1 cellular context compared by ENCODE assay signal in the genomic region with DNA sequence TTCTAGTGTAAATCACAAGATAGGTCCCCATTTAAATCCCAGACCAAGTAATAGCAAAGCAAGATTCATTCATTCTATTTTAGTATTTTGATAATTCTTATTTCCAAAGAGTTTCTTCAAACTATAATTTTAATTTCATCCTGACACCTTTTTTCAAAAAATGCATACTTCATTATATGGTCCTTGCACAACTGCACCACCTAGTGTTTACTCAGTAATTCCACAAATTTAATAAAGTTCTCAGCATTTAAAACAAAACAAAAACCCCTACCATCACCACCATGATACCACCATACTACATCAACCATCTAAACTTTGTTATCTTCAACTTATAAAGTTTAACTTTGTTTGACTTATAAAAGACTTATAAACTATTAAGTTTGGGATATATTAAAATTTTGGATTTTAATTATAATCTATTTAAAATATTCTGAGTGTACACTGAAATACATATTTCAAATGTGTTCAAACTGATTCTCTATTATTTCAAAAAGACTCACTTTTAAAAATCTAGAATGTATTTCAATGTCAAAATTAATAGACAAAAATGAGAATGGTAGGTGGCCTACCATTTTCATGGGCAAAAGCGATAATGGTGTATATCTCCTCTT.
TF ChIP-seq lines count a peak whose summit lies in the region.

No MANE protein-coding gene starts in this region.

TF ChIP-seq in SK-N-SH treated with all-trans-retinoic acid at 6 μM for 48 hours, 23 proteins besides CTCF, POLR2A, EP300 and RAD21 (continued from another document):
- TF ChIP-seq, protein P1, sequence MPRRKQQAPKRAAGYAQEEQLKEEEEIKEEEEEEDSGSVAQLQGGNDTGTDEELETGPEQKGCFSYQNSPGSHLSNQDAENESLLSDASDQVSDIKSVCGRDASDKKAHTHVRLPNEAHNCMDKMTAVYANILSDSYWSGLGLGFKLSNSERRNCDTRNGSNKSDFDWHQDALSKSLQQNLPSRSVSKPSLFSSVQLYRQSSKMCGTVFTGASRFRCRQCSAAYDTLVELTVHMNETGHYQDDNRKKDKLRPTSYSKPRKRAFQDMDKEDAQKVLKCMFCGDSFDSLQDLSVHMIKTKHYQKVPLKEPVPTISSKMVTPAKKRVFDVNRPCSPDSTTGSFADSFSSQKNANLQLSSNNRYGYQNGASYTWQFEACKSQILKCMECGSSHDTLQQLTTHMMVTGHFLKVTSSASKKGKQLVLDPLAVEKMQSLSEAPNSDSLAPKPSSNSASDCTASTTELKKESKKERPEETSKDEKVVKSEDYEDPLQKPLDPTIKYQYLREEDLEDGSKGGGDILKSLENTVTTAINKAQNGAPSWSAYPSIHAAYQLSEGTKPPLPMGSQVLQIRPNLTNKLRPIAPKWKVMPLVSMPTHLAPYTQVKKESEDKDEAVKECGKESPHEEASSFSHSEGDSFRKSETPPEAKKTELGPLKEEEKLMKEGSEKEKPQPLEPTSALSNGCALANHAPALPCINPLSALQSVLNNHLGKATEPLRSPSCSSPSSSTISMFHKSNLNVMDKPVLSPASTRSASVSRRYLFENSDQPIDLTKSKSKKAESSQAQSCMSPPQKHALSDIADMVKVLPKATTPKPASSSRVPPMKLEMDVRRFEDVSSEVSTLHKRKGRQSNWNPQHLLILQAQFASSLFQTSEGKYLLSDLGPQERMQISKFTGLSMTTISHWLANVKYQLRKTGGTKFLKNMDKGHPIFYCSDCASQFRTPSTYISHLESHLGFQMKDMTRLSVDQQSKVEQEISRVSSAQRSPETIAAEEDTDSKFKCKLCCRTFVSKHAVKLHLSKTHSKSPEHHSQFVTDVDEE (CRISPR knock-in tag; IDR thresholded peaks at IDR 0.05): no peak
- no peak for TF ChIP-seq RARB (CRISPR knock-in tag; IDR thresholded peaks at IDR 0.05)
- no peak for TF ChIP-seq PPARA (CRISPR knock-in tag; IDR thresholded peaks at IDR 0.05; ENCODE audit: borderline replicate concordance)
- TF ChIP-seq TCF4 (CRISPR knock-in tag; IDR thresholded peaks at IDR 0.05; ENCODE audit: borderline replicate concordance): no peak
- no peak for TF ChIP-seq CSDC2 (CRISPR knock-in tag; IDR thresholded peaks at IDR 0.05)
- TF ChIP-seq, protein P2, sequence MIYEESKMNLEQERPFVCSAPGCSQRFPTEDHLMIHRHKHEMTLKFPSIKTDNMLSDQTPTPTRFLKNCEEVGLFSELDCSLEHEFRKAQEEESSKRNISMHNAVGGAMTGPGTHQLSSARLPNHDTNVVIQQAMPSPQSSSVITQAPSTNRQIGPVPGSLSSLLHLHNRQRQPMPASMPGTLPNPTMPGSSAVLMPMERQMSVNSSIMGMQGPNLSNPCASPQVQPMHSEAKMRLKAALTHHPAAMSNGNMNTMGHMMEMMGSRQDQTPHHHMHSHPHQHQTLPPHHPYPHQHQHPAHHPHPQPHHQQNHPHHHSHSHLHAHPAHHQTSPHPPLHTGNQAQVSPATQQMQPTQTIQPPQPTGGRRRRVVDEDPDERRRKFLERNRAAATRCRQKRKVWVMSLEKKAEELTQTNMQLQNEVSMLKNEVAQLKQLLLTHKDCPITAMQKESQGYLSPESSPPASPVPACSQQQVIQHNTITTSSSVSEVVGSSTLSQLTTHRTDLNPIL (CRISPR knock-in tag; IDR thresholded peaks at IDR 0.05; ENCODE audit: low read depth): no peak
- no peak for TF ChIP-seq ZNF70 (CRISPR knock-in tag; IDR thresholded peaks at IDR 0.05)
- TF ChIP-seq, protein P3, sequence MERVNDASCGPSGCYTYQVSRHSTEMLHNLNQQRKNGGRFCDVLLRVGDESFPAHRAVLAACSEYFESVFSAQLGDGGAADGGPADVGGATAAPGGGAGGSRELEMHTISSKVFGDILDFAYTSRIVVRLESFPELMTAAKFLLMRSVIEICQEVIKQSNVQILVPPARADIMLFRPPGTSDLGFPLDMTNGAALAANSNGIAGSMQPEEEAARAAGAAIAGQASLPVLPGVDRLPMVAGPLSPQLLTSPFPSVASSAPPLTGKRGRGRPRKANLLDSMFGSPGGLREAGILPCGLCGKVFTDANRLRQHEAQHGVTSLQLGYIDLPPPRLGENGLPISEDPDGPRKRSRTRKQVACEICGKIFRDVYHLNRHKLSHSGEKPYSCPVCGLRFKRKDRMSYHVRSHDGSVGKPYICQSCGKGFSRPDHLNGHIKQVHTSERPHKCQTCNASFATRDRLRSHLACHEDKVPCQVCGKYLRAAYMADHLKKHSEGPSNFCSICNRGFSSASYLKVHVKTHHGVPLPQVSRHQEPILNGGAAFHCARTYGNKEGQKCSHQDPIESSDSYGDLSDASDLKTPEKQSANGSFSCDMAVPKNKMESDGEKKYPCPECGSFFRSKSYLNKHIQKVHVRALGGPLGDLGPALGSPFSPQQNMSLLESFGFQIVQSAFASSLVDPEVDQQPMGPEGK (CRISPR knock-in tag; IDR thresholded peaks at IDR 0.05; ENCODE audit: borderline replicate concordance): no peak
- TF ChIP-seq GLIS3 (CRISPR knock-in tag; IDR thresholded peaks at IDR 0.05): no peak
